ENCODE assay signal across 1 cellular context in the genomic region with DNA sequence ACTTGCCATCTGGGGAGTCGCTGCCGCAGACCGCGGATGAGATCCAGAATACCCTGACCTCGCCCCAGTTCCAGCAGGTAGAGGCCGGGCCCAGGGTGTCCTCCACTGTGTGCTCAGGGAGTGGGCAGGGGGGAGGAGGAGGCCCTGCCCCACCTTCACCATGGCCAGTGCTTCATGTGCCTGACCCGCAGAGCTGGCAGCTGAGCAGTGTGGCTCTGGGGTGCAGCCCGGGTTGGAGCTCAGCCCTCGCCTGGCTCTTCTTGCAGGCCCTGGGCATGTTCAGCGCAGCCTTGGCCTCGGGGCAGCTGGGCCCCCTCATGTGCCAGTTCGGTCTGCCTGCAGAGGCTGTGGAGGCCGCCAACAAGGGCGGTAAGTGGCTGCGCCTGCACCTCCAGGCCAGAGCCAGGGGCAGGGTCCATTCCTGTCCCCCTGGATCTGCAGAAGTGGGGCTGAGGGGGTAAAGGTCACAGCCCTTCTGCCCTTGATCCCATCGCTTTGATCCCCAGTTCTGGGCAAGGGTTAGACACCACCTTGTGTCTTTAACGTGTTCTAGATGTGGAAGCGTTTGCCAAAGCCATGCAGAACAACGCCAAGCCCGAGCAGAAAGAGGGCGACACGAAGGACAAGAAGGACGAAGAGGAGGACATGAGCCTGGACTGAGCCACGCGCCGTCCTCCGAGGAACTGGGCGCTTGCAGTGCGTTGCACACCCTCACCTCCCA.
TF ChIP-seq lines count a peak whose summit lies in the region.

No MANE protein-coding gene starts in this region.

TF ChIP-seq in K562, 482 proteins besides CTCF, POLR2A, EP300 and RAD21:
- no peak for TF ChIP-seq ATF7 (IDR thresholded peaks at IDR 0.05)
- TF ChIP-seq HMGN3 (IDR thresholded peaks at IDR 0.05; ENCODE audit: borderline replicate concordance, extremely low read depth, insufficient read length, low read depth, low read length): no peak
- TF ChIP-seq TRIM24 (IDR thresholded peaks at IDR 0.05): no peak
- TF ChIP-seq ZNF445 (CRISPR knock-in tag; IDR thresholded peaks at IDR 0.05; ENCODE audit: low read depth): no peak
- TF ChIP-seq RBFOX2 (IDR thresholded peaks at IDR 0.05; ENCODE audit: low read depth, low read length): peak; percentile 51
